Comparison of ENCODE assay signal across 8 cellular contexts in the genomic region with DNA sequence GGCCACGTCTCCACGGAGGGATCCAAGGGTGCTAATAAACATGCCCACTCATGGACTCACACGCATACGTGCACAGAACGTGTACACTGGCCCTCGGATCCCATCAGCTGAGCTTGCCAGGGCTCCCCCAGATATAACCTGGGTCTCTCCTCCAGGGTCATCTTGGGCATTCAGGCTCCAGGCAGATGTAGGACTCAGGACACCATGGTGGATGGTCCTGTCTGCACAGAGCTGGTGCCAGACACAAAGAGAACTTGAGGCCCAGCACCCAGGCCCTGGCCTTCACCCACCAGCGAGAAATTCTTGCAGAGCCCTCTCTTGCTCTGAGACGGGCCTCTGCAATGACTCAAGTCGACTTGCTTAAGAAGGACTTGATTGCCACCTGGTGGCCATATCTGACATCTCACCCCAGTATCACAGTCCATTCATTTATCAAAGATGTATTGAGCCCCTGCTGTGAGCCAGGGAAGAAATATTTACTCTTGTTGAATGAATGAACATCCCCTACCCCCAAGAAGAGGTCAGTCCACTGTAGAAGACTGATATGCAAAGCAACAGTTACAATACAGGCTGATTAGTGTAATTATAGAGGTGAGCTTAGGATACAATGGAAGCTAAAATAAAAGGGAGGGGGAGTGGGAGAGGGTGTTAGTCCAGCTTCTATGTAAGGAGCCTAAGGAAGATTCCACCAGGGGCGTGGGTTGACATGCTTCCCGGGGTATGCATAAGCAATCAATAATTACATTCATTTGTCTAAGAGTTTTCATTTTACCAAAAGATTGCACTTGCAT. TPM values are rescaled to one million over a fixed set of nuclear protein-coding genes. Genes with fewer than 3 reads are reported as not detected.
DNase-seq lines count a peak whose midpoint lies in the region; ATAC-seq, FAIRE-seq and TF ChIP-seq lines count a peak whose summit lies in the region.

No MANE protein-coding gene starts in this region.

- ATAC-seq in HG03378 (IDR thresholded peaks at IDR 0.05; ENCODE audit: unreplicated experiment) = peak; percentile 71
- ATAC-seq in GM21737 (IDR thresholded peaks at IDR 0.05; ENCODE audit: unreplicated experiment) = no peak

- no peak for TF ChIP-seq POLR2A in GM12891 (IDR thresholded peaks at IDR 0.05; ENCODE audit: low read depth, low read length)

- DNase-seq in GM12891 (ENCODE audit: insufficient read length, low spot score) (peak; percentile 87), NCI-H524 treated with DMSO at 0.1 percent for 48 hours (lab: John Stamatoyannopoulos, UW) (peak; percentile 38), cerebellum (ENCODE audit: low spot score) (peak; percentile 92), left kidney (ENCODE audit: low read depth, low spot score) (peak; percentile 96)
- DNase-seq in activated CD4-positive, alpha-beta T cell treated with anti-CD3 and anti-CD28 coated beads for 24 hours (ENCODE audit: low read depth in 2 of 2) = peak; percentile 73
- peak; percentile 67 to 75 for DNase-seq in stimulated activated CD4-positive, alpha-beta T cell treated with anti-CD3 and anti-CD28 coated beads, Interleukin-2, amount 100 ng/mL, for 48 hours

- peak; percentile 88 for FAIRE-seq in GM12891 (lab: Jason Lieb, UNC)

TF ChIP-seq in GM12891, 5 proteins besides CTCF, POLR2A, EP300 and RAD21:
- TF ChIP-seq SPI1 (IDR thresholded peaks at IDR 0.05; ENCODE audit: low read depth, low read length) = no peak
- 0 out of 2 replicates have a peak, but pooled peaks have one; percentile 11 for TF ChIP-seq POU2F2 (IDR thresholded peaks at IDR 0.05; ENCODE audit: low read depth, low read length)
- TF ChIP-seq POLR2AphosphoS5 (IDR thresholded peaks at IDR 0.05; ENCODE audit: low read depth, low read length) = no peak
- TF ChIP-seq TAF1 (IDR thresholded peaks at IDR 0.05; ENCODE audit: low read depth, low read length) = no peak
- TF ChIP-seq PAX5 (IDR thresholded peaks at IDR 0.05; ENCODE audit: insufficient read depth, low read length, severe bottlenecking) = no peak

RNA-seq across cellular contexts. Expression of a gene that starts 34.2 kb away (rescaled TPM):
- polyA plus RNA-seq in GM12891 (2012; ENCODE audit: low read depth, missing spikeins) = 10.3 TPM
- 185 TPM for total RNA-seq in cerebellum

Comparison
In these comparisons a context has a peak if more than half of its experiments do, and no peak if none do; other contexts are left out.
1. DNase-seq: peak in every context shown above with its lines; median percentile 96 in left kidney; 92 in cerebellum; 87 in GM12891; 73 in activated CD4-positive, alpha-beta T cell treated with anti-CD3 and anti-CD28 coated beads for 24 hours; 71 in stimulated activated CD4-positive, alpha-beta T cell treated with anti-CD3 and anti-CD28 coated beads, Interleukin-2, amount 100 ng/mL, for 48 hours; 38 in NCI-H524 treated with DMSO at 0.1 percent for 48 hours.